ENCODE assay signal across 20 cellular contexts in genomic region chr9:133961226-133962165, GRCh38. TPM values are rescaled to one million over a fixed set of nuclear protein-coding genes. Genes with fewer than 3 reads are reported as not detected.
DNase-seq lines count a peak whose midpoint lies in the region; ATAC-seq and TF ChIP-seq lines count a peak whose summit lies in the region.
"Had no signal": no experiment of that assay in that cellular context is flagged by ENCODE, and none has a peak within 500 bp of the region (broad histone marks: within the 10 kb centered on the region; RNA-seq: fewer than 3 reads in every experiment).

No MANE protein-coding gene starts in this region.

- H3K56ac ChIP-seq in IMR-90 (ENCODE audit: extremely low read depth, insufficient read depth, low read length), result no peak overlapping the region

- no peak for TF ChIP-seq RAD21 in IMR-90 (IDR thresholded peaks at IDR 0.05; ENCODE audit: low read length)

- H3K4me1 ChIP-seq in IMR-90 (ENCODE audit: control insufficient read depth, insufficient read depth, low read length), result peaks cover 13% of the 10 kb centered on the region
- peaks cover 42 to 43% of the 10 kb centered on the region in 2 donors for H3K4me1 ChIP-seq in neuronal stem cell (ENCODE audit: control insufficient read depth in 2 of 2, insufficient read depth in 1 of 2, low read depth in 1 of 2, low read length in 2 of 2)

- H3K27ac ChIP-seq in IMR-90 (ENCODE audit: insufficient read depth, low read length), result no peak overlapping the region
- H3K27ac ChIP-seq in neuronal stem cell (replicated peaks; ENCODE audit: low read length), result no peak overlapping the region
- H3K27ac ChIP-seq: coronary artery, foreskin keratinocyte, VCaP had no signal

- H3K27ac Mint-ChIP-seq in dendritic cell treated with granulocyte-macrophage colony-stimulating factor and Interleukin-4, amounts not matched to agents 40 ng/mL and 50 ng/mL, for 4 days, result peak overlapping the region; percentile 83
- no peak overlapping the region for H3K27ac Mint-ChIP-seq in activated CD8-positive, alpha-beta T cell treated with anti-CD3 and anti-CD28 coated beads, Interleukin-2, amount 10 ng/mL, durations not matched to agents 7 days and 5 days
- H3K27ac Mint-ChIP-seq: activated CD8-positive, alpha-beta T cell treated with anti-CD3 and anti-CD28 coated beads for 36 hours; activated naive CD8-positive, alpha-beta T cell treated with anti-CD3 and anti-CD28 coated beads, Interleukin-2, amount 10 ng/mL, durations not matched to agents 7 days and 5 days had no signal

- H4K8ac ChIP-seq in IMR-90 (ENCODE audit: low read depth in 2 of 2, low read length in 2 of 2), result no peak overlapping the region
- H4K8ac ChIP-seq in neuronal stem cell (ENCODE audit: low read depth, low read length), result no peak overlapping the region

- dilution Hi-C loops in IMR-90 (cut with HindIII; ENCODE audit: low sequenced_read_pairs, unreplicated experiment), result no loop called here

- H4K91ac ChIP-seq in IMR-90 (ENCODE audit: insufficient read depth, low read depth, low read length) (no peak overlapping the region), neuronal stem cell (ENCODE audit: low read depth, low read length, poor library complexity) (no peak overlapping the region)

- H3K14ac ChIP-seq in IMR-90 (replicated peaks; ENCODE audit: low read depth, low read length) (no peak overlapping the region), neuronal stem cell (ENCODE audit: low read length) (no peak overlapping the region)

- no peak overlapping the region for H4K5ac ChIP-seq in IMR-90 (ENCODE audit: low read depth, low read length)

- WGBS in IMR-90 (ENCODE audit: extremely low coverage in 2 of 2, insufficient read length in 1 of 2), 2 experiments, result 91% methylated on average over 13 of the region's 18 CpGs; no CpG with 5 or more reads in 1 of the 2 experiments
- no CpG with 5 or more reads among the region's 18 CpGs for WGBS in neuronal stem cell (ENCODE audit: extremely low coverage in 2 of 2, insufficient read length in 2 of 2, insufficient replicate concordance in 1 of 2), 2 donors

- H2BK15ac ChIP-seq in IMR-90 (ENCODE audit: low read depth, low read length) (no peak overlapping the region), neuronal stem cell (ENCODE audit: low read length) (no peak overlapping the region)

- peaks cover 28 to 69% of the 10 kb centered on the region in 2 experiments for H3K79me1 ChIP-seq in IMR-90 (ENCODE audit: low read depth in 1 of 2, low read length in 2 of 2)
- peaks cover 28% of the 10 kb centered on the region for H3K79me1 ChIP-seq in neuronal stem cell (ENCODE audit: low read depth, low read length)

- H3K27me3 Mint-ChIP-seq in dendritic cell treated with granulocyte-macrophage colony-stimulating factor and Interleukin-4, amounts not matched to agents 40 ng/mL and 50 ng/mL, for 4 days, result peaks cover 20% of the 10 kb centered on the region
- H3K27me3 Mint-ChIP-seq in activated CD8-positive, alpha-beta T cell treated with anti-CD3 and anti-CD28 coated beads, Interleukin-2, amount 10 ng/mL, durations not matched to agents 7 days and 5 days (ENCODE audit: low read depth), result peaks cover 2% of the 10 kb centered on the region
- H3K27me3 Mint-ChIP-seq: activated CD8-positive, alpha-beta T cell treated with anti-CD3 and anti-CD28 coated beads for 36 hours; activated naive CD8-positive, alpha-beta T cell treated with anti-CD3 and anti-CD28 coated beads, Interleukin-2, amount 10 ng/mL, durations not matched to agents 7 days and 5 days; brain had no signal

- in situ Hi-C loops in IMR-90 (cut with MboI; ENCODE audit: low sequenced_read_pairs), result no loop called here

- H2AFZ ChIP-seq in IMR-90 (replicated peaks; ENCODE audit: low read length, poor library complexity) (no peak overlapping the region), neuronal stem cell (ENCODE audit: low read length) (no peak overlapping the region)

- H3K4me2 ChIP-seq in IMR-90 (ENCODE audit: low read depth, low read length), result no peak overlapping the region
- no peak overlapping the region for H3K4me2 ChIP-seq in neuronal stem cell (ENCODE audit: insufficient read depth, low read length, poor library complexity, severe bottlenecking)

- peak overlapping the region; percentile 10 for H2BK12ac ChIP-seq in neuronal stem cell (ENCODE audit: low read length)

- H3K9me3 ChIP-seq in IMR-90 (ENCODE audit: control insufficient read depth, insufficient read depth, low read length) (no peaks in the 10 kb centered on the region; the same call in 1 of the 2 replicates), neuronal stem cell (replicated peaks in 1 of 2; ENCODE audit: control insufficient read depth in 2 of 2, insufficient read depth in 1 of 2, low read depth in 1 of 2, low read length in 2 of 2) (peaks cover 1 to 26% of the 10 kb centered on the region in 2 donors)

- BruUV-seq in IMR-90 (replicated peaks; lab: Mats Ljungman, UMichigan), result no TSS peak

- H3K36me3 Mint-ChIP-seq in dendritic cell treated with granulocyte-macrophage colony-stimulating factor and Interleukin-4, amounts not matched to agents 40 ng/mL and 50 ng/mL, for 4 days (ENCODE audit: low read depth), result peaks cover 8% of the 10 kb centered on the region
- peaks cover 2% of the 10 kb centered on the region for H3K36me3 Mint-ChIP-seq in activated CD8-positive, alpha-beta T cell treated with anti-CD3 and anti-CD28 coated beads, Interleukin-2, amount 10 ng/mL, durations not matched to agents 7 days and 5 days (ENCODE audit: low read depth)
- H3K36me3 Mint-ChIP-seq: activated naive CD8-positive, alpha-beta T cell treated with anti-CD3 and anti-CD28 coated beads, Interleukin-2, amount 10 ng/mL, durations not matched to agents 7 days and 5 days had no signal

- H2AK5ac ChIP-seq in IMR-90 (ENCODE audit: low read depth, low read length) (no peak overlapping the region), neuronal stem cell (ENCODE audit: low read depth, low read length) (peak overlapping the region; percentile 71)

- POLR2A ChIA-PET in IMR-90 (lab: Charles Lee; ENCODE audit: unreplicated experiment) (no interaction called here), HEK293T (lab: Yijun Ruan, JAX) (no interaction called here)
- POLR2A ChIA-PET in activated CD8-positive, alpha-beta T cell treated with anti-CD3 and anti-CD28 coated beads, Interleukin-2, amount 10 ng/mL, durations not matched to agents 7 days and 5 days (lab: Charles Lee), result no interaction called here

- peaks cover 12% of the 10 kb centered on the region for H3K9me3 Mint-ChIP-seq in dendritic cell treated with granulocyte-macrophage colony-stimulating factor and Interleukin-4, amounts not matched to agents 40 ng/mL and 50 ng/mL, for 4 days
- H3K9me3 Mint-ChIP-seq in activated CD8-positive, alpha-beta T cell treated with anti-CD3 and anti-CD28 coated beads, Interleukin-2, amount 10 ng/mL, durations not matched to agents 7 days and 5 days (ENCODE audit: insufficient read depth), result peaks cover 16% of the 10 kb centered on the region

- H2BK20ac ChIP-seq in IMR-90 (ENCODE audit: low read depth, low read length), result no peak overlapping the region

- H2BK5ac ChIP-seq in IMR-90 (ENCODE audit: low read depth, low read length, poor library complexity, severe bottlenecking) (no peak overlapping the region), neuronal stem cell (ENCODE audit: low read length) (no peak overlapping the region)

- H3K9me1 ChIP-seq in IMR-90 (ENCODE audit: insufficient read depth, low read length), result peaks cover 15% of the 10 kb centered on the region

- TF ChIP-seq POLR2A in IMR-90 (IDR thresholded peaks at IDR 0.05; ENCODE audit: low read depth, low read length), result no peak

- no peak for TF ChIP-seq CTCF in GM12864 (IDR thresholded peaks at IDR 0.05; ENCODE audit: low read depth, low read length, missing control alignments)
- no peak for TF ChIP-seq CTCF in IMR-90 (conservative IDR thresholded peaks at IDR 0.05; ENCODE audit: low read depth, low read length)

- H4K20me1 ChIP-seq in IMR-90 (ENCODE audit: insufficient read depth, low read length), result peaks cover 69% of the 10 kb centered on the region

- peaks cover 58% of the 10 kb centered on the region for H3K4me1 Mint-ChIP-seq in dendritic cell treated with granulocyte-macrophage colony-stimulating factor and Interleukin-4, amounts not matched to agents 40 ng/mL and 50 ng/mL, for 4 days (ENCODE audit: low read depth)
- no peaks in the 10 kb centered on the region for H3K4me1 Mint-ChIP-seq in activated CD8-positive, alpha-beta T cell treated with anti-CD3 and anti-CD28 coated beads, Interleukin-2, amount 10 ng/mL, durations not matched to agents 7 days and 5 days (ENCODE audit: low read depth)
- H3K4me1 Mint-ChIP-seq: activated naive CD8-positive, alpha-beta T cell treated with anti-CD3 and anti-CD28 coated beads, Interleukin-2, amount 10 ng/mL, durations not matched to agents 7 days and 5 days had no signal

- H3K4me3 ChIP-seq in GM12864 (ENCODE audit: low read depth, low read length) (peak overlapping the region; percentile 6; the same call in 1 of the 2 replicates), IMR-90 (ENCODE audit: insufficient read depth, low read depth, low read length) (no peak overlapping the region), neuronal stem cell (ENCODE audit: low read length in 2 of 2) (no peak overlapping the region)
- H3K4me3 ChIP-seq: coronary artery, MG63 had no signal

- ATAC-seq in IMR-90 (ENCODE audit: low read depth), result no peak
- ATAC-seq in activated CD8-positive, alpha-beta T cell treated with anti-CD3 and anti-CD28 coated beads, Interleukin-2, amount 10 ng/mL, durations not matched to agents 7 days and 5 days, result no peak
- ATAC-seq: activated CD8-positive, alpha-beta T cell treated with anti-CD3 and anti-CD28 coated beads for 36 hours had no signal

- H3K27me3 ChIP-seq in IMR-90 (ENCODE audit: control insufficient read depth, insufficient read depth, low read length) (no peaks in the 10 kb centered on the region), neuronal stem cell (ENCODE audit: control insufficient read depth in 3 of 3, insufficient read depth in 3 of 3, low read depth in 1 of 3, low read length in 3 of 3) (no peaks in the 10 kb centered on the region)
- H3K27me3 ChIP-seq: foreskin keratinocyte, MG63 had no signal

- H2AK9ac ChIP-seq in IMR-90 (replicated peaks; ENCODE audit: low read depth, low read length, poor library complexity), result peak overlapping the region; percentile 42

- H3K23ac ChIP-seq in IMR-90 (ENCODE audit: low read depth, low read length), result no peak overlapping the region
- H3K23ac ChIP-seq in neuronal stem cell (ENCODE audit: low read depth, low read length, poor library complexity), result no peak overlapping the region

- no peak overlapping the region for H3K18ac ChIP-seq in IMR-90 (ENCODE audit: low read depth, low read length)
- H3K18ac ChIP-seq in neuronal stem cell (ENCODE audit: low read length), result peak overlapping the region; percentile 80

- DNase-seq in GM12864 (ENCODE audit: low read depth) (no peak), IMR-90 (no peak), neuronal stem cell (ENCODE audit: low spot score) (no peak), dedifferentiated amniotic fluid mesenchymal stem cell (ENCODE audit: extremely low spot score) (no peak), HEK293T (ENCODE audit: extremely low spot score) (no peak), HUDEP-2 (lab: John Stamatoyannopoulos, UW; ENCODE audit: unreplicated experiment in 76 of 76) (no peak)
- DNase-seq in activated CD8-positive, alpha-beta T cell treated with anti-CD3 and anti-CD28 coated beads, Interleukin-2, amount 10 ng/mL, durations not matched to agents 7 days and 5 days, result no peak
- DNase-seq: activated CD8-positive, alpha-beta T cell treated with anti-CD3 and anti-CD28 coated beads for 36 hours; activated naive CD8-positive, alpha-beta T cell treated with anti-CD3 and anti-CD28 coated beads, Interleukin-2, amount 10 ng/mL, durations not matched to agents 7 days and 5 days; activated T-cell treated with anti-CD3 and anti-CD28 coated beads, Interleukin-2, amount 50 U/mL, for 48 hours; DND-41; MG63; NCI-H2029; SIG-M5; stimulated activated CD4-positive, alpha-beta T cell treated with anti-CD3 and anti-CD28 coated beads, Interleukin-2, amount 100 ng/mL, for 48 hours had no signal

- H3K4me3 Mint-ChIP-seq in dendritic cell treated with granulocyte-macrophage colony-stimulating factor and Interleukin-4, amounts not matched to agents 40 ng/mL and 50 ng/mL, for 4 days, result peak overlapping the region; percentile 19
- H3K4me3 Mint-ChIP-seq in activated CD8-positive, alpha-beta T cell treated with anti-CD3 and anti-CD28 coated beads, Interleukin-2, amount 10 ng/mL, durations not matched to agents 7 days and 5 days, result no peak overlapping the region
- H3K4me3 Mint-ChIP-seq: activated CD8-positive, alpha-beta T cell treated with anti-CD3 and anti-CD28 coated beads for 36 hours; activated naive CD8-positive, alpha-beta T cell treated with anti-CD3 and anti-CD28 coated beads, Interleukin-2, amount 10 ng/mL, durations not matched to agents 7 days and 5 days; brain had no signal

- H3K36me3 ChIP-seq in IMR-90 (ENCODE audit: control insufficient read depth, insufficient read depth, low read length) (no peaks in the 10 kb centered on the region), neuronal stem cell (replicated peaks in 1 of 2; ENCODE audit: control insufficient read depth in 2 of 2, insufficient read depth in 2 of 2, low read length in 2 of 2) (no peaks in the 10 kb centered on the region)
- H3K36me3 ChIP-seq: MG63 had no signal

- H3K4ac ChIP-seq in IMR-90 (ENCODE audit: low read depth, low read length) (no peak overlapping the region), neuronal stem cell (ENCODE audit: low read length) (peak overlapping the region; percentile 37)

- CTCF ChIA-PET in IMR-90 (lab: Yijun Ruan, JAX), result no interaction called here
- CTCF ChIA-PET in activated CD8-positive, alpha-beta T cell treated with anti-CD3 and anti-CD28 coated beads, Interleukin-2, amount 10 ng/mL, durations not matched to agents 7 days and 5 days (lab: Charles Lee), result no interaction called here
- CTCF ChIA-PET in HEK293T (lab: Yijun Ruan, JAX), result no interaction called here

- intact Hi-C loops in IMR-90 (cut with micrococcal nuclease), result no loop called here
- intact Hi-C loops in dendritic cell treated with granulocyte-macrophage colony-stimulating factor and Interleukin-4, amounts not matched to agents 40 ng/mL and 50 ng/mL, for 4 days (cut with micrococcal nuclease), result no loop called here

- H2BK120ac ChIP-seq in IMR-90 (ENCODE audit: low read depth, low read length) (no peak overlapping the region), neuronal stem cell (ENCODE audit: low read depth, low read length) (no peak overlapping the region)

- H3K9ac ChIP-seq in IMR-90 (ENCODE audit: low read depth, low read length), result no peak overlapping the region
- H3K9ac ChIP-seq in neuronal stem cell (ENCODE audit: low read depth, low read length, poor library complexity), result peak overlapping the region; percentile 36

RNA-seq across cellular contexts. Expression of gene VAV2, which starts 30.6 kb away (rescaled TPM):
- 9.7 and 10.8 TPM in 2 replicates for total RNA-seq in IMR-90 (2012; rRNA removed)
- polyA plus RNA-seq in IMR-90 (2012; rRNA removed), result 13.4 and 13.5 TPM in 2 replicates
- 8.4 and 11.8 TPM in 2 replicates for polyA plus RNA-seq in IMR-90 (2012; cell fraction: cytosol; rRNA removed)
- 22.6 and 33.8 TPM in 2 replicates for polyA plus RNA-seq in IMR-90 (2012; cell fraction: nucleus; rRNA removed; ENCODE audit: low replicate concordance)
- polyA plus RNA-seq in neuronal stem cell (2013, experiment 1 of 2), result 18.5 TPM
- 18.8 TPM for polyA plus RNA-seq in neuronal stem cell (2013, experiment 2 of 2)
- 10 to 100 TPM; 10.1 to 10.3 TPM for total RNA-seq in activated CD8-positive, alpha-beta T cell treated with anti-CD3 and anti-CD28 coated beads, Interleukin-2, amount 10 ng/mL, durations not matched to agents 7 days and 5 days
